In genomic region chr9:18936094-18936871, GRCh38 we compare ENCODE assay signal across 16 cellular contexts.
DNase-seq lines count a peak whose midpoint lies in the region; ATAC-seq and TF ChIP-seq lines count a peak whose summit lies in the region.
"Had no signal": no experiment of that assay in that cellular context is flagged by ENCODE, and none has a peak within 500 bp of the region (broad histone marks: within the 10 kb centered on the region; RNA-seq: fewer than 3 reads in every experiment).

No MANE protein-coding gene starts in this region.

- H3K4me2 ChIP-seq in Loucy (ENCODE audit: low read depth, low read length, poor library complexity, severe bottlenecking), result peak overlapping the region; percentile 38
- H3K4me2 ChIP-seq in SK-N-SH, result no peak overlapping the region
- H3K4me2 ChIP-seq: BLaER1 had no signal

- H3K4me1 Mint-ChIP-seq in mesothelial cell of epicardium, result peaks cover 13% of the 10 kb centered on the region
- H3K4me1 Mint-ChIP-seq in type B pancreatic cell (ENCODE audit: unreplicated experiment), result peaks cover 24% of the 10 kb centered on the region
- H3K4me1 Mint-ChIP-seq in CD8-positive, alpha-beta memory T cell, result no peaks in the 10 kb centered on the region
- H3K4me1 Mint-ChIP-seq: CD14-positive monocyte; CD4-positive, alpha-beta memory T cell had no signal

- DNase-seq in SK-N-SH, result peak; percentile 42
- DNase-seq in mesothelial cell of epicardium (ENCODE audit: low spot score in 2 of 2, unreplicated experiment in 2 of 2), result no peak
- no peak for DNase-seq in type B pancreatic cell (ENCODE audit: extremely low spot score, unreplicated experiment)
- no peak for DNase-seq in NCI-H1092 treated with DMSO at 0.1 percent for 48 hours (lab: John Stamatoyannopoulos, UW)
- DNase-seq in gastrocnemius medialis, result no peak
- no peak for DNase-seq in CD8-positive, alpha-beta memory T cell
- DNase-seq: 8988T; Calu3; CD4-positive, alpha-beta memory T cell; DND-41 had no signal

- peak overlapping the region; percentile 43 for H3K27ac Mint-ChIP-seq in mesothelial cell of epicardium
- peak overlapping the region; percentile 7 for H3K27ac Mint-ChIP-seq in type B pancreatic cell
- H3K27ac Mint-ChIP-seq in CD8-positive, alpha-beta memory T cell, result peak overlapping the region in 1 of 8 donors; percentile 27
- H3K27ac Mint-ChIP-seq: CD14-positive monocyte; CD4-positive, alpha-beta memory T cell had no signal

- H3K9me3 Mint-ChIP-seq in mesothelial cell of epicardium, result peaks cover 5% of the 10 kb centered on the region
- H3K9me3 Mint-ChIP-seq in type B pancreatic cell, result no peaks in the 10 kb centered on the region
- H3K9me3 Mint-ChIP-seq in CD8-positive, alpha-beta memory T cell, result peaks cover 2 to 8% (median 2%) of the 10 kb centered on the region in 5 donors

- H3K79me2 ChIP-seq in Loucy (ENCODE audit: insufficient read depth, low read length), result no peaks in the 10 kb centered on the region
- H3K79me2 ChIP-seq in SK-N-SH (ENCODE audit: insufficient read depth), result no peaks in the 10 kb centered on the region

- H3F3A ChIP-seq in Loucy (ENCODE audit: low read depth) (no peaks in the 10 kb centered on the region), SK-N-SH (replicated peaks; ENCODE audit: insufficient read depth) (no peaks in the 10 kb centered on the region)

- H3K27me3 ChIP-seq in Loucy (ENCODE audit: insufficient read depth, low read length, poor library complexity, severe bottlenecking), result no peaks in the 10 kb centered on the region
- no peaks in the 10 kb centered on the region for H3K27me3 ChIP-seq in SK-N-SH (ENCODE audit: insufficient read depth)
- no peaks in the 10 kb centered on the region for H3K27me3 ChIP-seq in gastrocnemius medialis
- H3K27me3 ChIP-seq in CD8-positive, alpha-beta memory T cell (ENCODE audit: insufficient read depth, low read length, poor library complexity, severe bottlenecking), result no peaks in the 10 kb centered on the region
- H3K27me3 ChIP-seq: BLaER1 had no signal

- TF ChIP-seq CTCF in Loucy (conservative IDR thresholded peaks at IDR 0.05; ENCODE audit: low read length) (no peak), SK-N-SH (IDR thresholded peaks at IDR 0.05) (no peak), mesothelial cell of epicardium (IDR thresholded peaks at IDR 0.05; ENCODE audit: unreplicated experiment) (no peak), type B pancreatic cell (conservative IDR thresholded peaks at IDR 0.05) (no peak), gastrocnemius medialis (IDR thresholded peaks at IDR 0.05 in 4 of 5, conservative IDR thresholded peaks at IDR 0.05 in 1 of 5) (no peak)

- H3K9me2 ChIP-seq in Loucy (replicated peaks; ENCODE audit: low read depth, low read length), result no peaks in the 10 kb centered on the region
- no peaks in the 10 kb centered on the region for H3K9me2 ChIP-seq in SK-N-SH

- ATAC-seq in gastrocnemius medialis, result no peak
- ATAC-seq: HepG2 had no signal

- H3K4me3 Mint-ChIP-seq in mesothelial cell of epicardium, result no peak overlapping the region
- H3K4me3 Mint-ChIP-seq in type B pancreatic cell, result no peak overlapping the region
- no peak overlapping the region for H3K4me3 Mint-ChIP-seq in CD8-positive, alpha-beta memory T cell
- H3K4me3 Mint-ChIP-seq: CD14-positive monocyte; CD4-positive, alpha-beta memory T cell had no signal

- peak in 1 of 2 experiments; percentile 54; a peak in 1 of 4 replicates for TF ChIP-seq EP300 in SK-N-SH (IDR thresholded peaks at IDR 0.05; ENCODE audit: borderline replicate concordance in 1 of 2, low read depth in 1 of 2, low read length in 1 of 2)

- no peak for TF ChIP-seq POLR2A in gastrocnemius medialis (IDR thresholded peaks at IDR 0.05)

- H2AFZ ChIP-seq in Loucy (ENCODE audit: low read length), result peak overlapping the region; percentile 3; the same call in 1 of the 2 replicates
- no peak overlapping the region for H2AFZ ChIP-seq in SK-N-SH (ENCODE audit: low read depth)
- H2AFZ ChIP-seq: GM23248 had no signal

- H4K20me1 ChIP-seq in Loucy (ENCODE audit: insufficient read depth, low read length, poor library complexity, severe bottlenecking) (no peaks in the 10 kb centered on the region), SK-N-SH (ENCODE audit: insufficient read depth) (no peaks in the 10 kb centered on the region)
- H4K20me1 ChIP-seq: BLaER1 had no signal

- CTCF ChIA-PET in SK-N-SH (lab: Yijun Ruan, JAX), result interaction anchor here (1.3 kb wide), 1 partner anchor 16 kb away, joined by 4 read pairs; no protein-coding TSS in a partner anchor
- CTCF ChIA-PET in CD8-positive, alpha-beta memory T cell (lab: Charles Lee), result no interaction called here

- WGBS in SK-N-SH (ENCODE audit: low lambda C conversion rate), result 20% methylated on average over 7 of the region's 7 CpGs

- in situ Hi-C loops in gastrocnemius medialis (cut with MboI; ENCODE audit: low sequenced_read_pairs in 4 of 4), result no loop called here

- 0 out of 2 replicates have a peak, but pooled peaks cover 4% of the 10 kb centered on the region for H3K9me3 ChIP-seq in Loucy (ENCODE audit: insufficient read depth, low read depth, low read length)
- H3K9me3 ChIP-seq in SK-N-SH, result no peaks in the 10 kb centered on the region
- H3K9me3 ChIP-seq in gastrocnemius medialis, result no peaks in the 10 kb centered on the region
- no peaks in the 10 kb centered on the region for H3K9me3 ChIP-seq in CD8-positive, alpha-beta memory T cell (ENCODE audit: low read length)
- H3K9me3 ChIP-seq: BLaER1, HAP-1 had no signal

- no peak for TF ChIP-seq RAD21 in SK-N-SH (IDR thresholded peaks at IDR 0.05; ENCODE audit: low read length)

- peak overlapping the region; percentile 6 for H3K4me3 ChIP-seq in Loucy (ENCODE audit: low read length, poor library complexity, severe bottlenecking)
- no peak overlapping the region for H3K4me3 ChIP-seq in SK-N-SH (ENCODE audit: low read depth in 2 of 2, low read length in 1 of 2)
- no peak overlapping the region for H3K4me3 ChIP-seq in gastrocnemius medialis
- H3K4me3 ChIP-seq in CD8-positive, alpha-beta memory T cell (ENCODE audit: low read length), result no peak overlapping the region
- H3K4me3 ChIP-seq: BLaER1, GM23248, HAP-1 had no signal

- H3K9ac ChIP-seq in Loucy (ENCODE audit: low read depth, low read length, poor library complexity, severe bottlenecking) (no peak overlapping the region), SK-N-SH (no peak overlapping the region)
- H3K9ac ChIP-seq: BLaER1, GM23248 had no signal

- no peak overlapping the region for H3K27ac ChIP-seq in SK-N-SH (ENCODE audit: low read depth in 2 of 2, low read length in 1 of 2)
- H3K27ac ChIP-seq in gastrocnemius medialis, result no peak overlapping the region
- H3K27ac ChIP-seq in CD8-positive, alpha-beta memory T cell (ENCODE audit: low read depth, low read length), result no peak overlapping the region
- H3K27ac ChIP-seq: BLaER1, GM23248 had no signal

- H3K36me3 Mint-ChIP-seq in mesothelial cell of epicardium, result no peaks in the 10 kb centered on the region
- no peaks in the 10 kb centered on the region for H3K36me3 Mint-ChIP-seq in type B pancreatic cell
- H3K36me3 Mint-ChIP-seq in CD8-positive, alpha-beta memory T cell, result no peaks in the 10 kb centered on the region
- H3K36me3 Mint-ChIP-seq: CD14-positive monocyte; CD4-positive, alpha-beta memory T cell had no signal

- POLR2A ChIA-PET in SK-N-SH (lab: Yijun Ruan, JAX), result no interaction called here
- POLR2A ChIA-PET in CD8-positive, alpha-beta memory T cell (lab: Charles Lee), result no interaction called here

- intact Hi-C loops in gastrocnemius medialis (cut with DNase I; ENCODE audit: low total_unique reads), result no loop called here

- peaks cover 16% of the 10 kb centered on the region for H3K4me1 ChIP-seq in Loucy (ENCODE audit: insufficient read depth, low read length, poor library complexity, severe bottlenecking)
- peaks cover 0 to 2% of the 10 kb centered on the region in 2 experiments; a peak in 1 of 4 replicates for H3K4me1 ChIP-seq in SK-N-SH (ENCODE audit: control insufficient read depth in 1 of 2, insufficient read depth in 2 of 2, low read depth in 1 of 2, low read length in 1 of 2)
- H3K4me1 ChIP-seq in gastrocnemius medialis, result no peaks in the 10 kb centered on the region
- H3K4me1 ChIP-seq in CD8-positive, alpha-beta memory T cell (ENCODE audit: insufficient read depth, low read length), result no peaks in the 10 kb centered on the region
- H3K4me1 ChIP-seq: BLaER1, HAP-1 had no signal

- H3K36me3 ChIP-seq in Loucy (ENCODE audit: insufficient read depth, low read length) (no peaks in the 10 kb centered on the region), SK-N-SH (replicated peaks in 1 of 2; ENCODE audit: control insufficient read depth in 1 of 2, insufficient read depth in 2 of 2, low read length in 1 of 2) (no peaks in the 10 kb centered on the region), gastrocnemius medialis (no peaks in the 10 kb centered on the region)
- H3K36me3 ChIP-seq in CD8-positive, alpha-beta memory T cell (ENCODE audit: insufficient read depth, low read length), result no peaks in the 10 kb centered on the region
- H3K36me3 ChIP-seq: BLaER1, HAP-1 had no signal

- H3K27me3 Mint-ChIP-seq in mesothelial cell of epicardium (ENCODE audit: low read depth) (peaks cover 1% of the 10 kb centered on the region), type B pancreatic cell (no peaks in the 10 kb centered on the region)
- peaks cover 7 to 24% of the 10 kb centered on the region in 2 donors for H3K27me3 Mint-ChIP-seq in CD8-positive, alpha-beta memory T cell

TF ChIP-seq in SK-N-SH, 30 proteins besides CTCF, POLR2A, EP300 and RAD21:
- TF ChIP-seq RCOR1 (IDR thresholded peaks at IDR 0.05; ENCODE audit: low read length) (0 out of 2 replicates have a peak, but pooled peaks have one; percentile 20), FOSL2 (IDR thresholded peaks at IDR 0.05; ENCODE audit: borderline replicate concordance, low read depth) (no peak), PBX3 (IDR thresholded peaks at IDR 0.05) (no peak), SIN3A (IDR thresholded peaks at IDR 0.05; ENCODE audit: borderline replicate concordance, low read depth, low read length) (no peak), GATA2 (CRISPR knock-in tag; IDR thresholded peaks at IDR 0.05) (0 out of 2 replicates have a peak, but pooled peaks have one; percentile 10)
TF ChIP-seq in SK-N-SH: peak in this region for 2.
